In the genomic region with DNA sequence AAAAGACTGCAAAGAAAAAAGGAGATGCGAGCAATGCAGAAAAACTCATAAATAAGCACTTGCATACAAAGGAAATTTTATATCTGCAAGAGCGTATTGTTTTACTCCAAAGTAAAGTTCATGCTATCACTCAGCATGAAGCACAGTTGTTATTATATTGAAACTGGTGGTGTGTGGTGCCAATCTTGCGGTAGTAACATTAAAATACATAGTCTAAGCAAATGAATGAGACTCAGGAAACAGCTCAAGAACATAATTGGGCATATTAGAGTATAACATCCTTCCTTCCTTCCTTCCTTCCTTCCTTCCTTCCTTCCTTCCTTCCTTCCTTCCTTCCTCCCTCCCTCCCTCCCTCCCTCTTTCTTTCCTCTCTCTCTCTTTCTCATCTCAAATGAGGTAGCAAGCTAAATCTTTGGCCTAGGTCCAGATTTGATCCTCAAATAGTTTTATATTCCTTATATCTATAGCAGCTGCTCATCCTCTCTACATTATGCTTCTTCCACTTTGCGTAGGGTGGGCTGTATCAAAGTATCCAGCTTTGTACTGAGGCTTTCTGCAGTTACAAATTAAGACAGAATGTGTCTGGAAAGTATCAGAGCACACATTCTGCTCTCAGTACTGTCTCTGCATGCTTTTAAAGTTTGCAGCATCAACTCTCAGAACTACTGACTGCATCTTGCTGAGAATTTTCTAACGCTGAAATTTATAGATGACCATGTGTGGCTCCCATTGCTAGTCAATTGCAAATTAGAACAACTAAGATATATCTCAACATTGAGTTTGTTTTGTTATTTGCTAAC, we compare ENCODE assay signal across 9 cellular contexts.
"Had no signal": no experiment of that assay in that cellular context is flagged by ENCODE, and none has a peak within 500 bp of the region (broad histone marks: within the 10 kb centered on the region; RNA-seq: fewer than 3 reads in every experiment).

No MANE protein-coding gene starts in this region.

- H3K27ac ChIP-seq: GM23248, HL-60 had no signal

- H3K9ac ChIP-seq: GM23248 had no signal

- H3K36me3 ChIP-seq: HAP-1 had no signal

- H3K9me3 ChIP-seq: HAP-1 had no signal

- H3K4me1 ChIP-seq: HAP-1 had no signal

- DNase-seq: GM23248, GOT3, H7, HFFc6, KBM-7 had no signal

- ATAC-seq: HCT116, HepG2 had no signal

- H3K4me3 ChIP-seq: GM23248, HAP-1 had no signal
